Comparison of ENCODE assay signal across 8 cellular contexts in the genomic region with DNA sequence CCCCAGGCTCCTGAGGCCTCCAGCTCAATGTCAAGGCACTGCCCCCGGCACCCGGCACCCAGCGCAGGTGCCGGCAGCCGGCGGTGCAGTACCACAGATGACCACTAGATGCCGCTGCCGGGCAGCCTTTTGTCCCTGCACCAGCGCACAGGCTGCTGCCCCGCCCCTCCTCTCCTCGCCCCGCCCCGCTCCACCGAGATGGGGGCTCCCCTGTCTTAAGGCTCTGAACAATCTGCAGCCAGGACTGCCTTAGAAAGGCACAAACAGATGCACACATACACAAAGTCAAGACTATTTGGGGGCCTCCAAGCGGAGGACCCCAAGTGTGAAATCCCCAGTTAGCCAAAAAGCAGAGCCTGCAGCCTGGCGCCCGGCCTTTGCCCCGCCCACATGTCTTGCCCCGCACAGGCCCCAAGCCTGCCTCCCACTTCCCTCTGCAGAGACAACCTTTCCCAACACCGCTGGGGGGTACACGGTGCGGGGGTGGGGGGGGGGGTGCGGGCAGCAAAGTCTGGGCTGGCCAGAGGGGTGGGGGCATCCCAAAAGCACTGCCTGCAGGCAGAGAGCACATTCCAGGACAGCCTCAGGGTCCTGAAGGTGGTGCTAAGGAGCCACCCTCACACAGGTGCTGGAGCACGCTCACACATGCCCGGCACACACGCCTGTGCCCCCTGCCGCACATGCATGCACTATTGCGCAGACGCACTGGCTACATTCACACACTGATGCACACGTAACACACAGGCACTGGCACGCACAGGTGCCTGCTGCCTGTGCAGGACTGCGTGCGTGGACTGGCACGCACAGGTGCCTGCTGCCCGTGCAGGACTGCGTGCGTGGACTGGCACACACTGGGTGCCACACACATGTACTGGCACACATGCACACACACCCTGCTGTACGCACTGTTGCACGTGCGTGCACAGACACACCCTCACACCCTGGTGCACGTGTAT. TPM values are rescaled to one million over a fixed set of nuclear protein-coding genes. Genes with fewer than 3 reads are reported as not detected.
A peak's percentile ranks its signal among the peaks of the same experiment; 100 is the strongest.
DNase-seq lines count a peak whose midpoint lies in the region; TF ChIP-seq lines count a peak whose summit lies in the region.

No MANE protein-coding gene starts in this region.

- H4K20me1 ChIP-seq in DOHH2 (ENCODE audit: control insufficient read depth, insufficient read depth, low read depth, low read length) = no peaks in the 10 kb centered on the region

- no peaks in the 10 kb centered on the region for H3K9me2 ChIP-seq in DOHH2 (replicated peaks; ENCODE audit: control insufficient read depth, low read length)

- peaks cover 5% of the 10 kb centered on the region; the same call in 1 of the 2 replicates for H3K9me3 ChIP-seq in DOHH2 (ENCODE audit: control insufficient read depth, insufficient read depth, low read length)
- peaks cover 10% of the 10 kb centered on the region for H3K9me3 ChIP-seq in endodermal cell (ENCODE audit: control insufficient read depth, low read length)

- POLR2A ChIA-PET in HEK293T (lab: Yijun Ruan, JAX) = interaction anchor here (1.1 kb wide), 1 partner anchor 127 kb away, joined by 4 read pairs; no protein-coding TSS in a partner anchor

- H3K36me3 Mint-ChIP-seq in endodermal cell (ENCODE audit: low read depth) = peaks cover 17% of the 10 kb centered on the region

- H3K27me3 ChIP-seq in DOHH2 (ENCODE audit: control insufficient read depth, low read length) = no peaks in the 10 kb centered on the region
- H3K27me3 ChIP-seq in endodermal cell (ENCODE audit: control insufficient read depth, insufficient read depth, low read length, poor library complexity, severe bottlenecking) = no peaks in the 10 kb centered on the region

- H3K27ac Mint-ChIP-seq in endodermal cell = no peak overlapping the region

- H3K9me3 Mint-ChIP-seq in endodermal cell = peaks cover 13% of the 10 kb centered on the region

- peak overlapping the region; percentile 36 for H3K4me3 Mint-ChIP-seq in endodermal cell

- CTCF ChIA-PET in HEK293T (lab: Yijun Ruan, JAX) = interaction anchor here (0.6 to 1.9 kb wide), 20 partner anchors 10 to 313 kb away, joined by 3 to 16 read pairs (median 3); no protein-coding TSS in a partner anchor

- no peaks in the 10 kb centered on the region; the same call in 1 of the 2 replicates for H3K4me1 ChIP-seq in DOHH2 (ENCODE audit: control insufficient read depth, low read length)
- H3K4me1 ChIP-seq in endodermal cell (ENCODE audit: control insufficient read depth, insufficient read depth, low read length) = no peaks in the 10 kb centered on the region

- H3K27me3 Mint-ChIP-seq in endodermal cell (ENCODE audit: insufficient read depth) = no peaks in the 10 kb centered on the region

- H3F3A ChIP-seq in DOHH2 (ENCODE audit: control insufficient read depth, insufficient read depth) = no peaks in the 10 kb centered on the region

- TF ChIP-seq CTCF in DOHH2 (IDR thresholded peaks at IDR 0.05; ENCODE audit: low read depth, low read length, poor library complexity, severe bottlenecking) = peak; percentile 93
- TF ChIP-seq CTCF in endodermal cell (conservative IDR thresholded peaks at IDR 0.05) = peak; percentile 98

- H3K4me3 ChIP-seq in DOHH2 (ENCODE audit: low read length) (peak overlapping the region; percentile 46), endodermal cell (ENCODE audit: low read length) (no peak overlapping the region)

- peak overlapping the region; percentile 75 for H3K4me2 ChIP-seq in DOHH2 (ENCODE audit: low read length)

- H3K27ac ChIP-seq in DOHH2 (ENCODE audit: low read depth, low read length) (no peak overlapping the region), endodermal cell (ENCODE audit: low read depth, low read length) (no peak overlapping the region)

- 52 to 95% methylated on average over 18 to 39 of the region's 41 CpGs for WGBS in endodermal cell (ENCODE audit: insufficient coverage in 1 of 2, insufficient read length in 1 of 2), 2 experiments

- no peaks in the 10 kb centered on the region for H3K79me2 ChIP-seq in DOHH2 (ENCODE audit: control insufficient read depth, low read length)

- H3K36me3 ChIP-seq in DOHH2 (ENCODE audit: control insufficient read depth, low read length) (no peaks in the 10 kb centered on the region), endodermal cell (ENCODE audit: control insufficient read depth, insufficient read depth, low read length) (peaks cover 3% of the 10 kb centered on the region)

- peak; percentile 91 for DNase-seq in HEK293T (ENCODE audit: extremely low spot score)
- peak; percentile 70 to 86 for DNase-seq in NCI-H526 (lab: John Stamatoyannopoulos, UW)
- peak; percentile 68 to 80 (median 76) for DNase-seq in activated CD8-positive, alpha-beta memory T cell treated with anti-CD3 and anti-CD28 coated beads for 48 hours (ENCODE audit: low read depth in 2 of 3, low spot score in 2 of 3)
- peak; percentile 94 for DNase-seq in endodermal cell
- DNase-seq in middle frontal gyrus (ENCODE audit: extremely low spot score, low spot score) = peak; percentile 42
- peak; percentile 85 for DNase-seq in stimulated activated CD8-positive, alpha-beta memory T cell treated with anti-CD3 and anti-CD28 coated beads, Interleukin-4, amount 100 ng/mL, for 24 hours (ENCODE audit: low read depth)
- no peak for DNase-seq in NCI-H128 (lab: John Stamatoyannopoulos, UW; ENCODE audit: unreplicated experiment)

- no peaks in the 10 kb centered on the region for H3K4me1 Mint-ChIP-seq in endodermal cell

- no peak overlapping the region for H3K9ac ChIP-seq in endodermal cell (ENCODE audit: extremely low read depth, low read length, poor library complexity, severe bottlenecking)

TF ChIP-seq in HEK293T, 16 proteins besides CTCF, POLR2A, EP300 and RAD21:
- TF ChIP-seq SUZ12 (IDR thresholded peaks at IDR 0.05) (no peak), HDGF (IDR thresholded peaks at IDR 0.05; ENCODE audit: borderline replicate concordance) (no peak), ELF4 (IDR thresholded peaks at IDR 0.05) (no peak), CTBP1 (IDR thresholded peaks at IDR 0.05; ENCODE audit: borderline replicate concordance) (no peak), FOXM1 (IDR thresholded peaks at IDR 0.05; ENCODE audit: borderline replicate concordance) (no peak), BHLHE40 (IDR thresholded peaks at IDR 0.05; ENCODE audit: borderline replicate concordance) (no peak), L3MBTL2 (conservative IDR thresholded peaks at IDR 0.05) (no peak), NFRKB (IDR thresholded peaks at IDR 0.05) (no peak), FOXK2 (IDR thresholded peaks at IDR 0.05) (no peak), FOXA1 (IDR thresholded peaks at IDR 0.05) (no peak)
- TF ChIP-seq, protein P1, sequence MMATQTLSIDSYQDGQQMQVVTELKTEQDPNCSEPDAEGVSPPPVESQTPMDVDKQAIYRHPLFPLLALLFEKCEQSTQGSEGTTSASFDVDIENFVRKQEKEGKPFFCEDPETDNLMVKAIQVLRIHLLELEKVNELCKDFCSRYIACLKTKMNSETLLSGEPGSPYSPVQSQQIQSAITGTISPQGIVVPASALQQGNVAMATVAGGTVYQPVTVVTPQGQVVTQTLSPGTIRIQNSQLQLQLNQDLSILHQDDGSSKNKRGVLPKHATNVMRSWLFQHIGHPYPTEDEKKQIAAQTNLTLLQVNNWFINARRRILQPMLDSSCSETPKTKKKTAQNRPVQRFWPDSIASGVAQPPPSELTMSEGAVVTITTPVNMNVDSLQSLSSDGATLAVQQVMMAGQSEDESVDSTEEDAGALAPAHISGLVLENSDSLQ (IDR thresholded peaks at IDR 0.05) = no peak

RNA-seq across cellular contexts. Expression of a gene that starts 37.1 kb away (rescaled TPM):
- 10 to 100 TPM; 47.7 to 64.7 TPM for total RNA-seq in endodermal cell
- polyA plus RNA-seq in endodermal cell (2013, experiment 1 of 2) = 8.9 TPM
- polyA plus RNA-seq in endodermal cell (2013, experiment 2 of 2) = 8.4 TPM
